Comparison of ENCODE assay signal across 24 cellular contexts in the genomic region with DNA sequence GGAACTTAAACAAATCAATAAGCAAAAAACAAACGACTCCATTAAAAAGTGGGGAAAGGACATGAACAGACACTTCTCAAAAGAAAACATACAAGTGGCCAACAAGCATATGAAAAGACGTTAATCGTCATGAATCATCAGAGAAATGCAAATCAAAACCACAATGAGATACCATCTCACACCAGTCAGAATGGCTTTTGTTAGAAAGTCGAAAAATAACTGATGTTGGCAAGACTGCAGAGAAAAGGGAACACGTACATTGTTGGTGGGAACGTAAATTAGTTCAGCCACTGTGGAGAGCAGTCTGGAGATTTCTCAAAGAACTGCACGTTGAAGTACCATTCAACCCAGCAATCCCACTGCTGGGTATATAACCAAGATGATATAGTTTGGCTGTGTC. TPM values are rescaled to one million over a fixed set of nuclear protein-coding genes. Genes with fewer than 3 reads are reported as not detected.
"Had no signal": no experiment of that assay in that cellular context is flagged by ENCODE, and none has a peak within 500 bp of the region (broad histone marks: within the 10 kb centered on the region; RNA-seq: fewer than 3 reads in every experiment).

No MANE protein-coding gene starts in this region.

- H3K27ac ChIP-seq: KMS-11, RWPE1 had no signal

- ATAC-seq: HepG2 had no signal

- H3K9me3 ChIP-seq: SK-N-SH had no signal

- H3K9me2 ChIP-seq: SK-N-SH had no signal

- H3K9ac ChIP-seq: KMS-11, SK-N-SH had no signal

- DNase-seq: IMR-90, Kasumi-1, MM.1S, MV-4-11, NCI-H1048, NCI-H1105, NCI-H1417, NCI-H1436 treated with DMSO at 0.1 percent for 48 hours, NCI-H1694, NCI-H187 treated with DMSO at 0.1 percent for 48 hours, NCI-H2029 treated with DMSO at 0.1 percent for 48 hours, NCI-H2227 treated with DMSO at 0.1 percent for 48 hours, NCI-H524, NCI-H526 treated with DMSO at 0.1 percent for 48 hours, NCI-H748 treated with DMSO at 0.1 percent for 48 hours, SHP77, SK-N-SH, SW 1271, T-helper 1 cell had no signal

- H3K4me2 ChIP-seq: KMS-11, SK-N-SH had no signal

RNA-seq across cellular contexts. Expression of gene NEUROG2, which starts 23.7 kb away (rescaled TPM):
- total RNA-seq: HepG2, HT-29, IMR-90, NCI-H460 had no signal
- polyA plus RNA-seq: HepG2, IMR-90, SK-N-SH had no signal
